In genomic region chr19:1254081-1254527, GRCh38 we compare ENCODE assay signal across 10 cellular contexts. TPM values are rescaled to one million over a fixed set of nuclear protein-coding genes. Genes with fewer than 3 reads are reported as not detected.
DNase-seq lines count a peak whose midpoint lies in the region; ATAC-seq, FAIRE-seq and TF ChIP-seq lines count a peak whose summit lies in the region.
"Had no signal": no experiment of that assay in that cellular context is flagged by ENCODE, and none has a peak within 500 bp of the region (broad histone marks: within the 10 kb centered on the region; RNA-seq: fewer than 3 reads in every experiment).

No MANE protein-coding gene starts in this region.

- FAIRE-seq in K562 (lab: Jason Lieb, UNC), result no peak
- FAIRE-seq: GM18507 had no signal

- H3K27me3 ChIP-seq in HUES48 (ENCODE audit: control insufficient read depth, insufficient read depth, low read length) (no peaks in the 10 kb centered on the region), K562 (ENCODE audit: control insufficient read depth in 2 of 2, insufficient read depth in 2 of 2, low read length in 2 of 2) (no peaks in the 10 kb centered on the region), left lung (no peaks in the 10 kb centered on the region)

- no peak for TF ChIP-seq RAD21 in K562 (CRISPR knock-in tag; conservative IDR thresholded peaks at IDR 0.05 in 1 of 2, IDR thresholded peaks at IDR 0.05 in 1 of 2)

- H3K9me3 ChIP-seq in HUES48 (ENCODE audit: control insufficient read depth, insufficient read depth, low read length) (no peaks in the 10 kb centered on the region), K562 (replicated peaks; ENCODE audit: control insufficient read depth, insufficient read depth, low read depth, low read length) (no peaks in the 10 kb centered on the region), left lung (no peaks in the 10 kb centered on the region)

- TF ChIP-seq EP300 in K562 (IDR thresholded peaks at IDR 0.05; ENCODE audit: low read length), result no peak

- TF ChIP-seq POLR2A in K562 (conservative IDR thresholded peaks at IDR 0.05), result no peak

- no peak for TF ChIP-seq CTCF in K562 (IDR thresholded peaks at IDR 0.05 in 2 of 3, conservative IDR thresholded peaks at IDR 0.05 in 1 of 3; ENCODE audit: insufficient read depth in 2 of 3, low read depth in 1 of 3, low read length in 3 of 3)
- no peak for TF ChIP-seq CTCF in left lung (IDR thresholded peaks at IDR 0.05)

- H3K36me3 Mint-ChIP-seq in activated CD4-positive, alpha-beta T cell treated with anti-CD3 and anti-CD28 coated beads, Interleukin-2, amount 10 ng/mL, durations not matched to agents 24 days and 14 days (ENCODE audit: low read depth), result peaks cover 55% of the 10 kb centered on the region

- in situ Hi-C loops in K562 (cut with MboI), result no loop called here

- H3K27me3 Mint-ChIP-seq in activated CD4-positive, alpha-beta T cell treated with anti-CD3 and anti-CD28 coated beads, Interleukin-2, amount 10 ng/mL, durations not matched to agents 24 days and 14 days, result no peaks in the 10 kb centered on the region

- no peak overlapping the region for H3K27ac Mint-ChIP-seq in activated CD4-positive, alpha-beta T cell treated with anti-CD3 and anti-CD28 coated beads, Interleukin-2, amount 10 ng/mL, durations not matched to agents 24 days and 14 days

- no peak overlapping the region for H3K4me2 ChIP-seq in K562 (ENCODE audit: insufficient read depth, low read length)

- peaks cover 73% of the 10 kb centered on the region for H3K79me2 ChIP-seq in K562 (ENCODE audit: control insufficient read depth, insufficient read depth, low read length)

- no peak overlapping the region for H3K9ac ChIP-seq in HUES48 (ENCODE audit: low read depth, low read length)
- H3K9ac ChIP-seq in K562 (ENCODE audit: insufficient read depth in 1 of 2, low read depth in 2 of 2, low read length in 2 of 2), result peak overlapping the region in 1 of 2 experiments; percentile 96; a peak in 2 of 4 replicates

- H3K4me3 Mint-ChIP-seq in activated CD4-positive, alpha-beta T cell treated with anti-CD3 and anti-CD28 coated beads, Interleukin-2, amount 10 ng/mL, durations not matched to agents 24 days and 14 days, result no peak overlapping the region

- peaks cover 28% of the 10 kb centered on the region for H3K4me1 Mint-ChIP-seq in activated CD4-positive, alpha-beta T cell treated with anti-CD3 and anti-CD28 coated beads, Interleukin-2, amount 10 ng/mL, durations not matched to agents 24 days and 14 days

- WGBS in K562 (ENCODE audit: insufficient coverage, low coverage, missing lambda C conversion rate), result 90% methylated on average over 27 of the region's 37 CpGs

- ATAC-seq in K562 (no peak), left lung (no peak), HG02642 (IDR thresholded peaks at IDR 0.05; ENCODE audit: poor library complexity, unreplicated experiment) (no peak)

- POLR2A ChIA-PET in K562 (lab: Yijun Ruan, JAX), result interaction anchor here (1.8 to 7.8 kb wide), 2 partner anchors 12 to 15 kb away, joined by 11 to 88 read pairs; partner anchors contain the start of gene CIRBP

- BruUV-seq in K562 (replicated peaks; lab: Mats Ljungman, UMichigan), result no TSS peak

- H3K4me3 ChIP-seq in HUES48 (ENCODE audit: low read depth, low read length) (no peak overlapping the region), K562 (no peak overlapping the region), left lung (peak overlapping the region; percentile 78 to 99)

- no peaks in the 10 kb centered on the region; the same call in 1 of the 2 replicates for H3K4me1 ChIP-seq in HUES48 (ENCODE audit: control insufficient read depth, insufficient read depth, low read length)
- peaks cover 32 to 96% of the 10 kb centered on the region in 2 experiments for H3K4me1 ChIP-seq in K562 (replicated peaks in 1 of 2; ENCODE audit: control insufficient read depth in 2 of 2, insufficient read depth in 2 of 2, low read length in 2 of 2)
- H3K4me1 ChIP-seq in left lung, result peaks cover 28 to 66% of the 10 kb centered on the region in 2 donors

- no peak overlapping the region for H2AFZ ChIP-seq in K562 (ENCODE audit: low read depth, low read length)

- H3K9me1 ChIP-seq in K562 (ENCODE audit: control insufficient read depth, insufficient read depth, low read length), result no peaks in the 10 kb centered on the region

- H3K36me3 ChIP-seq in HUES48 (ENCODE audit: control insufficient read depth, insufficient read depth, low read length), result peaks cover 58% of the 10 kb centered on the region
- peaks cover 70% of the 10 kb centered on the region; the same call in 2 of the 3 replicates for H3K36me3 ChIP-seq in K562 (ENCODE audit: control insufficient read depth, insufficient read depth, low read length)
- H3K36me3 ChIP-seq in left lung, result peaks cover 9 to 78% of the 10 kb centered on the region in 2 donors

- intact Hi-C loops in K562 (cut with micrococcal nuclease), result no loop called here
- intact Hi-C loops in left lung (cut with DNase I), result no loop called here
- intact Hi-C loops in activated CD4-positive, alpha-beta T cell treated with anti-CD3 and anti-CD28 coated beads, Interleukin-2, amount 10 ng/mL, durations not matched to agents 24 days and 14 days (cut with micrococcal nuclease), result no loop called here

- DNase-seq in K562 (ENCODE audit: extremely low read depth in 1 of 4, low spot score in 3 of 4) (no peak), left lung (peak in 1 of 2 donors; percentile 52), substantia nigra (lab: John Stamatoyannopoulos, UW) (peak in 40 of 49 donors; percentile 20 to 80 (median 48)), 8988T (no peak), COLO668 (lab: John Stamatoyannopoulos, UW; ENCODE audit: unreplicated experiment) (no peak)
- DNase-seq in activated CD4-positive, alpha-beta T cell treated with anti-CD3 and anti-CD28 coated beads, Interleukin-2, amount 10 ng/mL, durations not matched to agents 24 days and 14 days, result no peak
- DNase-seq: activated gamma-delta T cell had no signal

- H3K9me3 Mint-ChIP-seq in activated CD4-positive, alpha-beta T cell treated with anti-CD3 and anti-CD28 coated beads, Interleukin-2, amount 10 ng/mL, durations not matched to agents 24 days and 14 days, result no peaks in the 10 kb centered on the region

- peak overlapping the region; percentile 89 for H3K27ac ChIP-seq in HUES48 (ENCODE audit: low read depth, low read length)
- H3K27ac ChIP-seq in K562 (ENCODE audit: extremely low read depth, low read depth, low read length), result peak overlapping the region; percentile 82; the same call in 2 of the 3 replicates
- peak overlapping the region; percentile 97 to 99 for H3K27ac ChIP-seq in left lung
- H3K27ac ChIP-seq in substantia nigra (ENCODE audit: low read depth, low read length, poor library complexity, severe bottlenecking), result peak overlapping the region; percentile 100

- H4K20me1 ChIP-seq in K562 (replicated peaks; ENCODE audit: control insufficient read depth, insufficient read depth, low read length), result 0 out of 2 replicates have a peak, but pooled peaks cover 7% of the 10 kb centered on the region

- CTCF ChIA-PET in K562 (lab: Yijun Ruan, JAX; ENCODE audit: low intra/inter-chr PET ratio), result no interaction called here

RNA-seq across cellular contexts. Expression of gene MIDN, which starts 5.7 kb away (rescaled TPM):
- 30.7 and 106 TPM in 2 replicates for total RNA-seq in K562 (2011; cell fraction: chromatin; rRNA removed; ENCODE audit: low replicate concordance)
- total RNA-seq in K562 (2011; cell fraction: nucleolus; rRNA removed), result 81.7 and 90.7 TPM in 2 replicates
- 55.1 and 88.1 TPM in 2 replicates for total RNA-seq in K562 (2011; cell fraction: nucleoplasm; rRNA removed)
- total RNA-seq in K562 (2014; rRNA removed) (13.5 and 20.8 TPM in 2 replicates), K562 (2014; rRNA removed; fragmentation: Illumina TruSeq; extraction: Trizol) (3.9 and 4.8 TPM in 2 replicates), K562 (2015; rRNA removed; fragmentation: Illumina TruSeq; extraction: Trizol) (10.1 and 11.0 TPM in 2 replicates), K562 (2021) (120 and 121 TPM in 2 replicates), left lung (100 to 1,000 TPM in 1 of 2 donors, 10 to 100 TPM in 1; 87.4 to 115 TPM)
- polyA plus RNA-seq in K562 (2011; rRNA removed) (7.0 and 10.2 TPM in 2 replicates), K562 (2014; fragmentation: Illumina TruSeq; extraction: Trizol) (20.5 and 38.3 TPM in 2 replicates), K562 (2014; fragmentation: Nextera tagmentation; extraction: Ambion mirVana) (1 to 10 TPM in 1 of 2 experiments, under 1 TPM in 1; 0.17 to 1.5 TPM), K562 (2014; rRNA removed) (41.3 and 44.6 TPM in 2 replicates)
- polyA plus RNA-seq in K562 (2011; cell fraction: cytosol; rRNA removed), result 14.0 and 26.8 TPM in 2 replicates
- 44.8 and 87.0 TPM in 2 replicates for polyA plus RNA-seq in K562 (2011; cell fraction: nucleus; rRNA removed)
- polyA plus RNA-seq in K562 (2012), result 29.5 and 39.8 TPM in 2 replicates
- polyA minus RNA-seq in K562 (2011; rRNA and poly(A)+ RNA removed), result 2.7 and 3.0 TPM in 2 replicates
- polyA minus RNA-seq in K562 (2011; cell fraction: cytosol; rRNA and poly(A)+ RNA removed), result 29.9 and 43.2 TPM in 2 replicates
- 28.0 and 34.2 TPM in 2 replicates for polyA minus RNA-seq in K562 (2011; cell fraction: nucleus; rRNA and poly(A)+ RNA removed)
- total RNA-seq in activated CD4-positive, alpha-beta T cell treated with anti-CD3 and anti-CD28 coated beads, Interleukin-2, amount 10 ng/mL, durations not matched to agents 24 days and 14 days, result 72.3 and 82.4 TPM in 2 replicates

RNA-seq across cellular contexts. Expression of gene ATP5F1D, which starts 12.6 kb away (rescaled TPM):
- total RNA-seq in K562 (2011; cell fraction: chromatin; rRNA removed; ENCODE audit: low replicate concordance), result 42.1 and 110 TPM in 2 replicates
- 116 and 129 TPM in 2 replicates for total RNA-seq in K562 (2011; cell fraction: nucleolus; rRNA removed)
- 74.0 and 85.6 TPM in 2 replicates for total RNA-seq in K562 (2011; cell fraction: nucleoplasm; rRNA removed)
- 135 and 145 TPM in 2 replicates for total RNA-seq in K562 (2014; rRNA removed)
- total RNA-seq in K562 (2014; rRNA removed; fragmentation: Illumina TruSeq; extraction: Trizol), result 3.9 and 4.6 TPM in 2 replicates
- 65.2 and 73.0 TPM in 2 replicates for total RNA-seq in K562 (2015; rRNA removed; fragmentation: Illumina TruSeq; extraction: Trizol)
- total RNA-seq in K562 (2021), result 409 and 434 TPM in 2 replicates
- polyA plus RNA-seq in K562 (2011; rRNA removed), result 36.8 and 58.7 TPM in 2 replicates
- polyA plus RNA-seq in K562 (2011; cell fraction: cytosol; rRNA removed), result 119 and 471 TPM in 2 replicates
- polyA plus RNA-seq in K562 (2011; cell fraction: nucleus; rRNA removed), result 90.5 and 137 TPM in 2 replicates
- polyA plus RNA-seq in K562 (2012), result 278 and 318 TPM in 2 replicates
- 18.7 and 106 TPM in 2 replicates for polyA plus RNA-seq in K562 (2014; fragmentation: Illumina TruSeq; extraction: Trizol)
- polyA plus RNA-seq in K562 (2014; fragmentation: Nextera tagmentation; extraction: Ambion mirVana), result 10 to 100 TPM in 1 of 2 experiments, 1 to 10 TPM in 1; 9.7 to 23.3 TPM
- 233 and 236 TPM in 2 replicates for polyA plus RNA-seq in K562 (2014; rRNA removed)
- 16.5 and 29.9 TPM in 2 replicates for polyA minus RNA-seq in K562 (2011; rRNA and poly(A)+ RNA removed)
- polyA minus RNA-seq in K562 (2011; cell fraction: cytosol; rRNA and poly(A)+ RNA removed), result 115 and 175 TPM in 2 replicates
- 28.8 and 35.8 TPM in 2 replicates for polyA minus RNA-seq in K562 (2011; cell fraction: nucleus; rRNA and poly(A)+ RNA removed)
- total RNA-seq in left lung, result 100 to 1,000 TPM; 139 to 161 TPM
- total RNA-seq in activated CD4-positive, alpha-beta T cell treated with anti-CD3 and anti-CD28 coated beads, Interleukin-2, amount 10 ng/mL, durations not matched to agents 24 days and 14 days, result 254 and 269 TPM in 2 replicates

RNA-seq across cellular contexts. Expression of gene CIRBP, which starts 15.0 kb away (rescaled TPM):
- 283 and 504 TPM in 2 replicates for total RNA-seq in K562 (2011; cell fraction: chromatin; rRNA removed; ENCODE audit: low replicate concordance)
- 457 and 483 TPM in 2 replicates for total RNA-seq in K562 (2011; cell fraction: nucleolus; rRNA removed)
- total RNA-seq in K562 (2011; cell fraction: nucleoplasm; rRNA removed), result 431 and 450 TPM in 2 replicates
- 168 and 249 TPM in 2 replicates for total RNA-seq in K562 (2014; rRNA removed)
- 189 and 200 TPM in 2 replicates for total RNA-seq in K562 (2014; rRNA removed; fragmentation: Illumina TruSeq; extraction: Trizol)
- 176 and 206 TPM in 2 replicates for total RNA-seq in K562 (2015; rRNA removed; fragmentation: Illumina TruSeq; extraction: Trizol)
- total RNA-seq in K562 (2021), result 181 and 222 TPM in 2 replicates
- polyA plus RNA-seq in K562 (2011; rRNA removed), result 124 and 166 TPM in 2 replicates
- 92.3 and 201 TPM in 2 replicates for polyA plus RNA-seq in K562 (2011; cell fraction: cytosol; rRNA removed)
- polyA plus RNA-seq in K562 (2011; cell fraction: nucleus; rRNA removed), result 882 and 1,025 TPM in 2 replicates
- 288 and 291 TPM in 2 replicates for polyA plus RNA-seq in K562 (2012)
- 222 and 345 TPM in 2 replicates for polyA plus RNA-seq in K562 (2014; fragmentation: Illumina TruSeq; extraction: Trizol)
- 10 to 100 TPM; 20.5 to 21.4 TPM for polyA plus RNA-seq in K562 (2014; fragmentation: Nextera tagmentation; extraction: Ambion mirVana)
- 306 and 327 TPM in 2 replicates for polyA plus RNA-seq in K562 (2014; rRNA removed)
- 46.9 and 50.4 TPM in 2 replicates for polyA minus RNA-seq in K562 (2011; rRNA and poly(A)+ RNA removed)
- 50.4 and 50.8 TPM in 2 replicates for polyA minus RNA-seq in K562 (2011; cell fraction: cytosol; rRNA and poly(A)+ RNA removed)
- 117 and 135 TPM in 2 replicates for polyA minus RNA-seq in K562 (2011; cell fraction: nucleus; rRNA and poly(A)+ RNA removed)
- 100 to 1,000 TPM; 220 to 235 TPM for total RNA-seq in left lung
- 237 TPM in 2 replicates for total RNA-seq in activated CD4-positive, alpha-beta T cell treated with anti-CD3 and anti-CD28 coated beads, Interleukin-2, amount 10 ng/mL, durations not matched to agents 24 days and 14 days

RNA-seq across cellular contexts. Expression of gene CBARP, which starts 16.3 kb away (rescaled TPM):
- 2.8 and 13.5 TPM in 2 replicates for total RNA-seq in K562 (2011; cell fraction: chromatin; rRNA removed; ENCODE audit: low replicate concordance)
- 11.4 and 15.2 TPM in 2 replicates for total RNA-seq in K562 (2011; cell fraction: nucleolus; rRNA removed)
- 4.2 and 6.2 TPM in 2 replicates for total RNA-seq in K562 (2011; cell fraction: nucleoplasm; rRNA removed)
- total RNA-seq in K562 (2014; rRNA removed) (3.7 and 3.8 TPM in 2 replicates), K562 (2014; rRNA removed; fragmentation: Illumina TruSeq; extraction: Trizol) (0.18 TPM in 1 of 2 replicates, not detected in the other), K562 (2015; rRNA removed; fragmentation: Illumina TruSeq; extraction: Trizol) (1.3 and 1.4 TPM in 2 replicates), K562 (2021) (6.6 and 8.9 TPM in 2 replicates), left lung (1 to 10 TPM in 1 of 2 donors, under 1 TPM in 1; 0.55 to 1.5 TPM)
- polyA plus RNA-seq in K562 (2011; rRNA removed) (0.98 and 1.2 TPM in 2 replicates), K562 (2014; fragmentation: Illumina TruSeq; extraction: Trizol) (0.25 and 2.3 TPM in 2 replicates), K562 (2014; fragmentation: Nextera tagmentation; extraction: Ambion mirVana) (under 1 TPM in 1 of 2 experiments, not detected in 1; 0.03 TPM), K562 (2014; rRNA removed) (5.8 and 6.3 TPM in 2 replicates)
- 0.84 and 4.5 TPM in 2 replicates for polyA plus RNA-seq in K562 (2011; cell fraction: cytosol; rRNA removed)
- 8.2 and 25.4 TPM in 2 replicates for polyA plus RNA-seq in K562 (2011; cell fraction: nucleus; rRNA removed)
- polyA plus RNA-seq in K562 (2012), result 3.1 and 3.3 TPM in 2 replicates
- polyA minus RNA-seq in K562 (2011; rRNA and poly(A)+ RNA removed), result 0.11 and 0.15 TPM in 2 replicates
- 2.9 and 3.0 TPM in 2 replicates for polyA minus RNA-seq in K562 (2011; cell fraction: cytosol; rRNA and poly(A)+ RNA removed)
- polyA minus RNA-seq in K562 (2011; cell fraction: nucleus; rRNA and poly(A)+ RNA removed), result 3.0 and 3.8 TPM in 2 replicates
- 1.7 and 1.9 TPM in 2 replicates for total RNA-seq in activated CD4-positive, alpha-beta T cell treated with anti-CD3 and anti-CD28 coated beads, Interleukin-2, amount 10 ng/mL, durations not matched to agents 24 days and 14 days

RNA-seq across cellular contexts. Expression of gene FAM174C, which starts 21.2 kb away (rescaled TPM):
- total RNA-seq in K562 (2011; cell fraction: chromatin; rRNA removed; ENCODE audit: low replicate concordance), result 6.3 and 26.6 TPM in 2 replicates
- total RNA-seq in K562 (2011; cell fraction: nucleolus; rRNA removed), result 40.9 and 47.0 TPM in 2 replicates
- 20.7 and 26.9 TPM in 2 replicates for total RNA-seq in K562 (2011; cell fraction: nucleoplasm; rRNA removed)
- total RNA-seq in K562 (2014; rRNA removed) (72.2 and 108 TPM in 2 replicates), K562 (2014; rRNA removed; fragmentation: Illumina TruSeq; extraction: Trizol) (1.3 and 2.8 TPM in 2 replicates), K562 (2015; rRNA removed; fragmentation: Illumina TruSeq; extraction: Trizol) (40.3 and 42.6 TPM in 2 replicates), K562 (2021) (81.9 and 85.0 TPM in 2 replicates), left lung (10 to 100 TPM; 48.0 to 58.7 TPM)
- polyA plus RNA-seq in K562 (2011; rRNA removed) (20.3 and 30.4 TPM in 2 replicates), K562 (2014; fragmentation: Illumina TruSeq; extraction: Trizol) (11.7 and 56.4 TPM in 2 replicates), K562 (2014; fragmentation: Nextera tagmentation; extraction: Ambion mirVana) (1 to 10 TPM in 1 of 2 experiments, under 1 TPM in 1; 0.66 to 2.7 TPM), K562 (2014; rRNA removed) (89.6 and 119 TPM in 2 replicates)
- polyA plus RNA-seq in K562 (2011; cell fraction: cytosol; rRNA removed), result 58.0 and 177 TPM in 2 replicates
- 28.1 and 53.8 TPM in 2 replicates for polyA plus RNA-seq in K562 (2011; cell fraction: nucleus; rRNA removed)
- 65.9 and 75.4 TPM in 2 replicates for polyA plus RNA-seq in K562 (2012)
- polyA minus RNA-seq in K562 (2011; rRNA and poly(A)+ RNA removed), result 4.8 and 6.1 TPM in 2 replicates
- 19.6 and 23.7 TPM in 2 replicates for polyA minus RNA-seq in K562 (2011; cell fraction: cytosol; rRNA and poly(A)+ RNA removed)
- 12.0 and 12.8 TPM in 2 replicates for polyA minus RNA-seq in K562 (2011; cell fraction: nucleus; rRNA and poly(A)+ RNA removed)
- total RNA-seq in activated CD4-positive, alpha-beta T cell treated with anti-CD3 and anti-CD28 coated beads, Interleukin-2, amount 10 ng/mL, durations not matched to agents 24 days and 14 days, result 115 and 126 TPM in 2 replicates

Comparison
In these comparisons a context has a peak if more than half of its experiments do, and no peak if none do; other contexts are left out.
1. H3K4me3 ChIP-seq: peak in left lung (2 of 2); none in HUES48 (single experiment) and K562 (single experiment).
2. DNase-seq: peak in substantia nigra (40 of 49); none in K562 (0 of 4), 8988T (single experiment), COLO668 (single experiment) and activated CD4-positive, alpha-beta T cell treated with anti-CD3 and anti-CD28 coated beads, Interleukin-2, amount 10 ng/mL, durations not matched to agents 24 days and 14 days (single experiment).
3. Peak in every context shown above with its lines, with median percentiles within 50 percentile points of each other: H3K27ac ChIP-seq.